Comparison of ENCODE assay signal across 11 cellular contexts in genomic region chr15:71386448-71387236, GRCh38.
DNase-seq lines count a peak whose midpoint lies in the region; ATAC-seq and TF ChIP-seq lines count a peak whose summit lies in the region.
"Had no signal": no experiment of that assay in that cellular context is flagged by ENCODE, and none has a peak within 500 bp of the region (broad histone marks: within the 10 kb centered on the region; RNA-seq: fewer than 3 reads in every experiment).

No MANE protein-coding gene starts in this region.

- H2AK5ac ChIP-seq in mesenchymal stem cell (ENCODE audit: low read length, severe bottlenecking), result no peak overlapping the region

- H3K4me1 ChIP-seq in mesenchymal stem cell (ENCODE audit: control insufficient read depth, insufficient read depth, low read depth, low read length) (no peaks in the 10 kb centered on the region), SJCRH30 (peaks cover 14% of the 10 kb centered on the region)

- H3K9me3 ChIP-seq in mesenchymal stem cell (ENCODE audit: control insufficient read depth, low read length) (no peaks in the 10 kb centered on the region), SJCRH30 (replicated peaks) (no peaks in the 10 kb centered on the region)

- no peak overlapping the region for H2AFZ ChIP-seq in mesenchymal stem cell (ENCODE audit: low read depth, low read length)

- H3K79me1 ChIP-seq in mesenchymal stem cell (replicated peaks; ENCODE audit: low read length, poor library complexity, severe bottlenecking), result peaks cover 2% of the 10 kb centered on the region

- H3K27ac ChIP-seq in mesenchymal stem cell (ENCODE audit: low read length, poor library complexity, severe bottlenecking) (no peak overlapping the region), SJCRH30 (no peak overlapping the region)
- H3K27ac ChIP-seq: KMS-11 had no signal

- 37% methylated on average over 10 of the region's 10 CpGs for WGBS in mesenchymal stem cell

- ATAC-seq in activated CD4-positive, CD25-positive, alpha-beta regulatory T cell treated with anti-CD3 and anti-CD28 coated beads, Interleukin-2, amount 50 U/mL, for 24 hours, result no peak
- ATAC-seq: naive thymus-derived CD4-positive, alpha-beta T cell had no signal

- H2BK12ac ChIP-seq in mesenchymal stem cell (ENCODE audit: low read length in 2 of 2), result no peak overlapping the region

- no peak overlapping the region for H3K23ac ChIP-seq in mesenchymal stem cell (ENCODE audit: low read length in 2 of 2)

- POLR2A ChIA-PET in BJ (lab: Charles Lee), result interaction anchor here (0.6 kb wide), 1 partner anchor 263 kb away, joined by 3 read pairs; no protein-coding TSS in a partner anchor

- DNase-seq in BJ (ENCODE audit: low read depth) (no peak), LNCaP clone FGC (ENCODE audit: low read depth) (no peak), cardiac fibroblast (ENCODE audit: low read depth in 2 of 2) (peak; percentile 22 to 29), mesenchymal stem cell (peak; percentile 25), epidermal melanocyte (ENCODE audit: insufficient read length, low spot score) (no peak), SJCRH30 (no peak)
- DNase-seq in activated CD4-positive, CD25-positive, alpha-beta regulatory T cell treated with anti-CD3 and anti-CD28 coated beads, Interleukin-2, amount 50 U/mL, for 72 hours, result no peak
- DNase-seq: activated naive CD4-positive, alpha-beta T cell had no signal

- H2BK5ac ChIP-seq in mesenchymal stem cell (ENCODE audit: low read depth, low read length, poor library complexity, severe bottlenecking), result no peak overlapping the region

- no peak overlapping the region for H4K8ac ChIP-seq in mesenchymal stem cell (ENCODE audit: low read length)

- no peaks in the 10 kb centered on the region for H3K27me3 ChIP-seq in BJ (ENCODE audit: control insufficient read depth, insufficient read depth, low read length)
- no peaks in the 10 kb centered on the region for H3K27me3 ChIP-seq in mesenchymal stem cell (ENCODE audit: control insufficient read depth in 1 of 2, insufficient read depth in 1 of 2, low read length in 2 of 2)
- H3K27me3 ChIP-seq in SJCRH30, result no peaks in the 10 kb centered on the region

- no peak overlapping the region for H3K4me2 ChIP-seq in mesenchymal stem cell (ENCODE audit: low read length, poor library complexity, severe bottlenecking)
- H3K4me2 ChIP-seq: KMS-11 had no signal

- H3K36me3 ChIP-seq in BJ (ENCODE audit: control insufficient read depth, insufficient read depth, low read length) (no peaks in the 10 kb centered on the region), mesenchymal stem cell (ENCODE audit: control insufficient read depth in 1 of 2, insufficient read depth in 2 of 2, low read depth in 1 of 2, low read length in 2 of 2) (no peaks in the 10 kb centered on the region), SJCRH30 (no peaks in the 10 kb centered on the region)

- H2BK120ac ChIP-seq in mesenchymal stem cell (ENCODE audit: low read depth, low read length), result no peak overlapping the region

- no peak overlapping the region for H3K4ac ChIP-seq in mesenchymal stem cell (ENCODE audit: low read depth in 1 of 2, low read length in 2 of 2)

- H3K4me3 ChIP-seq in BJ (ENCODE audit: low read depth, low read length), result no peak overlapping the region
- no peak overlapping the region for H3K4me3 ChIP-seq in LNCaP clone FGC (ENCODE audit: low read depth, low read length)
- no peak overlapping the region for H3K4me3 ChIP-seq in cardiac fibroblast (replicated peaks in 1 of 2; ENCODE audit: low read depth in 2 of 2, low read length in 2 of 2)
- H3K4me3 ChIP-seq in mesenchymal stem cell (ENCODE audit: insufficient read depth in 1 of 2, low read depth in 1 of 2, low read length in 2 of 2), result no peak overlapping the region
- no peak overlapping the region for H3K4me3 ChIP-seq in SJCRH30

- H3K18ac ChIP-seq in mesenchymal stem cell (ENCODE audit: low read depth in 1 of 2, low read length in 2 of 2), result no peak overlapping the region

- H2BK15ac ChIP-seq in mesenchymal stem cell (ENCODE audit: low read depth, poor library complexity, severe bottlenecking), result no peak overlapping the region

- no peak overlapping the region for H3K14ac ChIP-seq in mesenchymal stem cell (ENCODE audit: low read length in 2 of 2)

- TF ChIP-seq CTCF in BJ (IDR thresholded peaks at IDR 0.05; ENCODE audit: insufficient read depth, low read depth, low read length) (0 out of 2 replicates have a peak, but pooled peaks have one; percentile 6), LNCaP clone FGC (IDR thresholded peaks at IDR 0.05; ENCODE audit: control insufficient read depth, extremely low read depth, insufficient read depth) (peak; percentile 68), cardiac fibroblast (IDR thresholded peaks at IDR 0.05; ENCODE audit: low read depth, low read length) (no peak)

- H4K91ac ChIP-seq in mesenchymal stem cell (ENCODE audit: low read length), result no peak overlapping the region

- CTCF ChIA-PET in BJ (lab: Yijun Ruan, JAX), result interaction anchor here (0.6 to 1.7 kb wide), 10 partner anchors 9 to 273 kb away, joined by 3 to 9 read pairs (median 4); no protein-coding TSS in a partner anchor

- no peak overlapping the region for H3K9ac ChIP-seq in mesenchymal stem cell (ENCODE audit: low read length)
- H3K9ac ChIP-seq: KMS-11 had no signal

Comparison
In these comparisons a context has a peak if more than half of its experiments do, and no peak if none do; other contexts are left out.
1. DNase-seq: peak in cardiac fibroblast (2 of 2) and mesenchymal stem cell (single experiment); none in BJ (single experiment), LNCaP clone FGC (single experiment), activated CD4-positive, CD25-positive, alpha-beta regulatory T cell treated with anti-CD3 and anti-CD28 coated beads, Interleukin-2, amount 50 U/mL, for 72 hours (single experiment), epidermal melanocyte (single experiment) and SJCRH30 (0 of 2).